In the genomic region with DNA sequence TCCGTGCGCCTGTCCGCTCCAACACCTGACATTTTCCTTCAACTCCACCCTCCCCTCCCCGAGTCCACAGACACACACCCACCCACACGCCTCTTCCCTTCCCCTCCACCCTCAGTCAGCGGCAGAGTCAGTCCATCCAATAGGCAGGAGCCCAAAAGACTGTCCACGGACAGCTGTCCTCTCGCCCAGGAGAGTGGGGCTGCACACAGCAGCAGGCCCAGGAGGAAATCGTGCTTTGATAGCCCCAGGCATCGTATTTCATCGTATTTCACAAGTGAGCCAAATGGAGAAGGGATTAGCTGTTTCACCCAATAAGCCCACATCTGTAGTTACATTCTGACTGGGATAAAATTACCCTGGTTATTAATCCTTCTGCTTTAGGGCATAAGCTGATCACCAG, we compare ENCODE assay signal across 8 cellular contexts.
DNase-seq lines count a peak whose midpoint lies in the region; ATAC-seq and TF ChIP-seq lines count a peak whose summit lies in the region.

No MANE protein-coding gene starts in this region.

- no peaks in the 10 kb centered on the region for H4K20me1 ChIP-seq in smooth muscle cell (ENCODE audit: low read depth)

- H3K27ac ChIP-seq in Panc1 (ENCODE audit: low read length) (peak overlapping the region; percentile 76), smooth muscle cell (ENCODE audit: low read depth) (no peak overlapping the region)

- 0 out of 2 replicates have a peak, but pooled peaks cover 5% of the 10 kb centered on the region for H3K4me1 ChIP-seq in Panc1 (ENCODE audit: control insufficient read depth, insufficient read depth, low read length)
- H3K4me1 ChIP-seq in smooth muscle cell (ENCODE audit: low read depth), result no peaks in the 10 kb centered on the region

- no peak overlapping the region for H3K4me2 ChIP-seq in smooth muscle cell

- no peaks in the 10 kb centered on the region for H3K79me2 ChIP-seq in smooth muscle cell (ENCODE audit: low read depth)

- intact Hi-C loops in Panc1 (cut with micrococcal nuclease; ENCODE audit: unreplicated experiment), result no loop called here

- no peak overlapping the region for H2AFZ ChIP-seq in smooth muscle cell (ENCODE audit: low read depth)

- H3K9me3 ChIP-seq in Panc1 (ENCODE audit: control insufficient read depth, insufficient read depth, low read depth, low read length) (no peaks in the 10 kb centered on the region), smooth muscle cell (replicated peaks; ENCODE audit: low read depth) (no peaks in the 10 kb centered on the region)

- H3K9ac ChIP-seq in smooth muscle cell (ENCODE audit: low read depth), result no peak overlapping the region

- DNase-seq in DMS53 (lab: John Stamatoyannopoulos, UW), result peak; percentile 47
- no peak for DNase-seq in DMS53 treated with DMSO at 0.1 percent for 48 hours (lab: John Stamatoyannopoulos, UW; ENCODE audit: unreplicated experiment)
- DNase-seq in Panc1 (ENCODE audit: low read depth, low spot score), result no peak
- peak; percentile 76 to 92 for DNase-seq in foreskin fibroblast
- no peak for DNase-seq in smooth muscle cell (lab: John Stamatoyannopoulos, UW; ENCODE audit: unreplicated experiment)
- DNase-seq in occipital lobe (lab: John Stamatoyannopoulos, UW), result no peak
- no peak for DNase-seq in cerebellar nuclear complex (lab: John Stamatoyannopoulos, UW)

- H3K4me3 ChIP-seq in Panc1 (ENCODE audit: low read depth in 2 of 2, low read length in 2 of 2), result peak overlapping the region; percentile 69 to 75
- H3K4me3 ChIP-seq in foreskin fibroblast (ENCODE audit: low read depth in 1 of 2, low read length in 2 of 2), result peak overlapping the region; percentile 63 to 65
- peak overlapping the region; percentile 86 for H3K4me3 ChIP-seq in smooth muscle cell

- H3F3A ChIP-seq in smooth muscle cell (ENCODE audit: low read depth), result no peaks in the 10 kb centered on the region

- in situ Hi-C loops in Panc1 (cut with HindIII; ENCODE audit: low pct_unique_long_range_greater_than_20kb, low sequenced_read_pairs), result no loop called here

- TF ChIP-seq CTCF in Panc1 (IDR thresholded peaks at IDR 0.05) (no peak), foreskin fibroblast (IDR thresholded peaks at IDR 0.05; ENCODE audit: low read depth, low read length) (no peak), smooth muscle cell (IDR thresholded peaks at IDR 0.05; ENCODE audit: borderline replicate concordance, insufficient read depth, poor library complexity, severe bottlenecking) (no peak)

- no TSS peak for BruUV-seq in Panc1 (replicated peaks; lab: Mats Ljungman, UMichigan)

- POLR2A ChIA-PET in Panc1 (lab: Charles Lee), result no interaction called here

- H3K27me3 ChIP-seq in Panc1 (ENCODE audit: control insufficient read depth, insufficient read depth, low read length), result no peaks in the 10 kb centered on the region
- no peaks in the 10 kb centered on the region for H3K27me3 ChIP-seq in smooth muscle cell (ENCODE audit: low read depth)

- H3K36me3 ChIP-seq in Panc1 (ENCODE audit: control insufficient read depth, insufficient read depth, low read length) (no peaks in the 10 kb centered on the region), smooth muscle cell (ENCODE audit: low read depth) (no peaks in the 10 kb centered on the region)

- CTCF ChIA-PET in Panc1 (lab: Charles Lee), result no interaction called here

- ATAC-seq in Panc1, result no peak
- no peak for ATAC-seq in HG02759 (IDR thresholded peaks at IDR 0.05; ENCODE audit: unreplicated experiment)

- 74% methylated on average over 11 of the region's 11 CpGs for WGBS in smooth muscle cell (ENCODE audit: low lambda C conversion rate)

Comparison
In these comparisons a context has a peak if more than half of its experiments do, and no peak if none do; other contexts are left out.
1. DNase-seq: peak in DMS53 (single experiment) and foreskin fibroblast (2 of 2); none in DMS53 treated with DMSO at 0.1 percent for 48 hours (single experiment), Panc1 (single experiment), smooth muscle cell (single experiment), occipital lobe (single experiment) and cerebellar nuclear complex (0 of 2).
2. Peak in every context shown above with its lines, with median percentiles within 50 percentile points of each other: H3K4me3 ChIP-seq.